27 cellular contexts compared by ENCODE assay signal in genomic region chr1:98644510-98644909, GRCh38.
"Had no signal": no experiment of that assay in that cellular context is flagged by ENCODE, and none has a peak within 500 bp of the region (broad histone marks: within the 10 kb centered on the region; RNA-seq: fewer than 3 reads in every experiment).

No MANE protein-coding gene starts in this region.

- H3K27me3 ChIP-seq: stomach, suprapubic skin, testis, thyroid gland, tibial artery, tibial nerve, transverse colon, upper lobe of left lung, upper lobe of right lung, uterus, vagina had no signal

- H3K4me3 ChIP-seq: stomach, suprapubic skin, testis, thoracic aorta, thyroid gland, tibial artery, tibial nerve, transverse colon, upper lobe of left lung, upper lobe of right lung, uterus, vagina had no signal

- H3K9me3 ChIP-seq: suprapubic skin, testis, thyroid gland, tibial artery, upper lobe of left lung, upper lobe of right lung, vagina had no signal

- H3K27ac ChIP-seq: stomach, suprapubic skin, testis, thoracic aorta, thyroid gland, tibial artery, tibial nerve, transverse colon, upper lobe of left lung, upper lobe of right lung, uterus, vagina had no signal

- FAIRE-seq: urothelium cell line had no signal

- H3K36me3 ChIP-seq: stomach, suprapubic skin, thoracic aorta, thyroid gland, tibial artery, tibial nerve, transverse colon, upper lobe of left lung, upper lobe of right lung, uterus, vagina had no signal

- DNase-seq: stimulated activated CD4-positive, alpha-beta T cell treated with anti-CD3 and anti-CD28 coated beads, Interleukin-2, amount 100 ng/mL, for 48 hours; stimulated activated CD4-positive, alpha-beta T cell treated with anti-CD3 and anti-CD28 coated beads, Interleukin-4, amount 100 ng/mL, for 1 hour; stimulated activated CD4-positive, alpha-beta T cell treated with anti-CD3 and anti-CD28 coated beads, Interleukin-4, amount 100 ng/mL, for 24 hours; stimulated activated CD4-positive, alpha-beta T cell treated with anti-CD3 and anti-CD28 coated beads, Interleukin-4, amount 100 ng/mL, for 4 hours; stimulated activated CD8-positive, alpha-beta memory T cell treated with anti-CD3 and anti-CD28 coated beads, Interleukin-4, amount 100 ng/mL, for 48 hours; stimulated activated naive B cell treated with anti-CD40 and anti-IgM and Interleukin-4, amounts not matched to agents 10 μg/mL and 1 μg/mL and 100 μg/mL, for 72 hours; stimulated activated naive CD4-positive, alpha-beta T cell; stimulated activated naive CD4-positive, alpha-beta T cell treated with Interleukin-2 at 50 U/mL for 16 hours; stimulated activated naive CD8-positive, alpha-beta T cell treated with anti-CD3 and anti-CD28 coated beads, Interleukin-15, amount 100 ng/mL, for 72 hours; stimulated activated naive CD8-positive, alpha-beta T cell treated with anti-CD3 and anti-CD28 coated beads, Interleukin-15, Interleukin-2, amounts not matched to agents 100 U/mL and 50 U/mL, for 24 hours; stomach; substantia nigra; testis; thyroid gland; tibial artery; transverse colon; trophoblast cell; upper lobe of left lung; upper lobe of right lung; uterus had no signal

- H3K4me1 ChIP-seq: stomach, suprapubic skin, testis, thyroid gland, tibial artery, tibial nerve, transverse colon, upper lobe of left lung, upper lobe of right lung, uterus, vagina had no signal

- ATAC-seq: stimulated activated effector memory CD8-positive, alpha-beta T cell treated with anti-CD3 and anti-CD28 coated beads, Interleukin-12 subunit alpha, Interleukin-12 subunit beta, amount 100 ng/mL, for 72 hours; stimulated activated memory B cell treated with anti-CD40 and anti-IgM and Interleukin-4, amounts not matched to agents 10 μg/mL and 1 μg/mL and 100 μg/mL, for 72 hours; stimulated activated naive B cell treated with anti-CD40 and anti-IgM and Interleukin-4, amounts not matched to agents 10 μg/mL and 1 μg/mL and 100 μg/mL, for 72 hours; stimulated activated naive CD8-positive, alpha-beta T cell treated with anti-CD3 and anti-CD28 coated beads, Interleukin-15, amount 100 ng/mL, for 72 hours; stimulated activated naive CD8-positive, alpha-beta T cell treated with anti-CD3 and anti-CD28 coated beads, Interleukin-15, Interleukin-2, amounts not matched to agents 100 U/mL and 50 U/mL, for 24 hours; upper lobe of right lung had no signal
